Comparison of ENCODE assay signal across 11 cellular contexts in the genomic region with DNA sequence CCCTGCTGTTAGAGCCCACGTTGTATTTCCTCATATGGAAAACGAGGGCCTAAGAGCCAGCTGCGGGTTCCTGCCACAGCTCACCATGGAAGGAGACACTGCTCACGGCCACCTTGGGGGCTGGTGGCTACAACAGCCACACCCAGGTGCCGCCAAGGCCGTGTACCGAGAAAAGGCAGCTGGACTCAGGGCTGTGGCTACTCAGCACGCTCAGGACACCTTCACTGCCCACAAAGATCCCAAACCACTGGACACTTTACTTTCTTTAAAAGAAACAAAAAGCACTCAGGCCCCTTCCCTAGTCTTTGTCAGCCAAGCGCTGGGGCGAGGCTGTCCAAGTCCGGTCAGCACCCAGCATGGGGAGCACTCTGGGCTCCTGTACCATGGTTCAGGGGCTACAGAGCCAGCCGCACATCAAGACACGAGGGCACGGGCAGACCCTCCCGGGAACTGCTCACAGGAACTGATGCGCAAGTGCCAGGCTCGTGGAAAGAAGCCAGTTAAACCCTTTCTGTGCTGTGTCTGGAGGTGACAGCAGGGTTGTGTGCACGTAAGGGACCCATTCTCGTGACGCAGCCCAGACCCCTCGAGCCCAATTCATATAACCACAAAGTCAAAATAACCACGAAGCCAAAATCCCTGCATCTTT. TPM values are rescaled to one million over a fixed set of nuclear protein-coding genes. Genes with fewer than 3 reads are reported as not detected.
DNase-seq lines count a peak whose midpoint lies in the region; ATAC-seq and TF ChIP-seq lines count a peak whose summit lies in the region.
"Had no signal": no experiment of that assay in that cellular context is flagged by ENCODE, and none has a peak within 500 bp of the region (broad histone marks: within the 10 kb centered on the region; RNA-seq: fewer than 3 reads in every experiment).

No MANE protein-coding gene starts in this region.

- CTCF ChIA-PET in T-cell (lab: Charles Lee), result no interaction called here

- intact Hi-C loops in CD14-positive monocyte (cut with micrococcal nuclease), result no loop called here

- peaks cover 35% of the 10 kb centered on the region for H3K4me1 Mint-ChIP-seq in CD14-positive monocyte
- H3K4me1 Mint-ChIP-seq in T-cell, result peaks cover 18 to 36% (median 35%) of the 10 kb centered on the region in 3 donors
- H3K4me1 Mint-ChIP-seq in glutamatergic neuron (ENCODE audit: low read depth, unreplicated experiment), result peaks cover 9% of the 10 kb centered on the region

- H3K27ac ChIP-seq in skin epidermis, result peak overlapping the region in 15 of 21 experiments; percentile 16 to 82 (median 58)

- no peak overlapping the region for H3K4me3 ChIP-seq in skin epidermis

- peak overlapping the region in 6 of 7 donors; percentile 3 to 84 (median 43) for H3K27ac Mint-ChIP-seq in CD14-positive monocyte
- H3K27ac Mint-ChIP-seq in T-cell, result peak overlapping the region; percentile 39 to 58
- peak overlapping the region; percentile 28 for H3K27ac Mint-ChIP-seq in glutamatergic neuron (ENCODE audit: unreplicated experiment)
- H3K27ac Mint-ChIP-seq: progenitor cell of endocrine pancreas had no signal

- H3K36me3 Mint-ChIP-seq in CD14-positive monocyte, result peaks cover 87 to 98% of the 10 kb centered on the region in 2 donors
- H3K36me3 Mint-ChIP-seq in T-cell, result peaks cover 60% of the 10 kb centered on the region
- H3K36me3 Mint-ChIP-seq in glutamatergic neuron (ENCODE audit: unreplicated experiment), result peaks cover 11% of the 10 kb centered on the region

- H3K27me3 Mint-ChIP-seq in CD14-positive monocyte (ENCODE audit: low read depth in 3 of 3), result peaks cover 0 to 6% (median 0%) of the 10 kb centered on the region in 3 donors
- H3K27me3 Mint-ChIP-seq in T-cell, result no peaks in the 10 kb centered on the region
- H3K27me3 Mint-ChIP-seq in glutamatergic neuron (ENCODE audit: unreplicated experiment), result peaks cover 11% of the 10 kb centered on the region
- H3K27me3 Mint-ChIP-seq: progenitor cell of endocrine pancreas had no signal

- DNase-seq in CD14-positive monocyte (ENCODE audit: low spot score), result no peak
- DNase-seq in T-cell, result no peak
- DNase-seq in glutamatergic neuron, result no peak
- no peak for DNase-seq in cerebellar cortex (ENCODE audit: low spot score)
- no peak for DNase-seq in DMS114 treated with DMSO at 0.1 percent for 48 hours (lab: John Stamatoyannopoulos, UW; ENCODE audit: unreplicated experiment)
- no peak for DNase-seq in NK-92 (lab: John Stamatoyannopoulos, UW; ENCODE audit: unreplicated experiment)
- DNase-seq: OCI-M1; stimulated activated naive CD4-positive, alpha-beta T cell had no signal

- no peak overlapping the region for H3K4me3 Mint-ChIP-seq in CD14-positive monocyte
- no peak overlapping the region for H3K4me3 Mint-ChIP-seq in T-cell
- no peak overlapping the region for H3K4me3 Mint-ChIP-seq in glutamatergic neuron (ENCODE audit: unreplicated experiment)

- TF ChIP-seq CTCF in CD14-positive monocyte (IDR thresholded peaks at IDR 0.05) (no peak), glutamatergic neuron (IDR thresholded peaks at IDR 0.05; ENCODE audit: partially characterized antibody, unreplicated experiment) (no peak)

- H3K9me3 Mint-ChIP-seq in CD14-positive monocyte, result peaks cover 0 to 3% (median 0%) of the 10 kb centered on the region in 7 donors
- H3K9me3 Mint-ChIP-seq in T-cell, result no peaks in the 10 kb centered on the region
- H3K9me3 Mint-ChIP-seq in glutamatergic neuron (ENCODE audit: unreplicated experiment), result peaks cover 11% of the 10 kb centered on the region

- ATAC-seq in T-cell (replicated peaks in 1 of 4) (no peak), GM19455 (IDR thresholded peaks at IDR 0.05; ENCODE audit: unreplicated experiment) (no peak)

- POLR2A ChIA-PET in T-cell (lab: Charles Lee), result no interaction called here

RNA-seq across cellular contexts. Expression of a gene that starts 18.5 kb away (rescaled TPM):
- 10 to 100 TPM; 26.3 to 35.3 TPM for polyA plus RNA-seq in CD14-positive monocyte
- total RNA-seq in T-cell, result 10 to 100 TPM; 31.9 to 47.3 (median 40.9) TPM
- total RNA-seq in glutamatergic neuron (ENCODE audit: unreplicated experiment), result 15.6 TPM

RNA-seq across cellular contexts. Expression of a gene that starts 26.2 kb away (rescaled TPM):
- polyA plus RNA-seq in CD14-positive monocyte, result 10 to 100 TPM; 47.0 to 60.9 TPM
- total RNA-seq in T-cell, result 100 to 1,000 TPM; 177 to 273 (median 194) TPM
- 211 TPM for total RNA-seq in glutamatergic neuron (ENCODE audit: unreplicated experiment)

RNA-seq across cellular contexts. Expression of a gene that starts 34.7 kb away (rescaled TPM):
- polyA plus RNA-seq in CD14-positive monocyte, result 10 to 100 TPM; 17.1 to 20.1 TPM
- total RNA-seq in T-cell, result 100 to 1,000 TPM in 3 of 5 donors, 10 to 100 TPM in 2; 86.4 to 127 (median 103) TPM
- total RNA-seq in glutamatergic neuron (ENCODE audit: unreplicated experiment), result 40.7 TPM
